In the genomic region with DNA sequence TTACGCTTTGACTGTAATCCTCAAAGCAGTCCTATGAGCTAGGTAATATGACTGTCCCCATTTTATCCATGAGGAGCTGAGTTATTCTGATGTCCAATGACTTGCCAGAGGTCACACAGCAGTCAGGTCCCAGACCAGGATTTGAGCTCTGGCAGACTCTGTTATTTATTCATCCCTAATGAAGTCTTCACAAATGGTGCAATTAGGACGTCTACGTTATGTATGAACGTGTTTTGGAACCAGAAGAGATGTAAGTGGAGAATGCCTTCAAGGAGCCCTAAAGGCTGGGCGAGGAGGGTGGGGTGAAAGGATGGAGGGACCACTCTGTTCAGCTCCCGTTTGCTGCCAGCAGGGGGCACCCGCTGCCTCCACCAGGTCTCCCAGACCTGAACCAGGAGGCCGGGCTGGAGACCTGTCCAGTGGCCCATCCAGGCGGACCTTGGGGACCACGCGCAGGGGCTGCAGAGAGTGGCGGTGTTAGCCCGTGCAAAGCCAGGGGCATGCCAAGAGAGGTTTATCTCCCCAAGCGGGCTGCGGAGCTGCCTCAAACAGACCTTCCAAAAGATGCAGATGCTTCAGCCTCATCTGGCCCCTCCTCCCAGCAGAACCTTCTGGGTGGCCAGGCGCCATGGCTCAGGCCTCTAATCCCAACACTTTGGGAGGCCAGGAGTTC, we compare ENCODE assay signal across 8 cellular contexts. TPM values are rescaled to one million over a fixed set of nuclear protein-coding genes. Genes with fewer than 3 reads are reported as not detected.
DNase-seq lines count a peak whose midpoint lies in the region; ATAC-seq and TF ChIP-seq lines count a peak whose summit lies in the region.

No MANE protein-coding gene starts in this region.

- no peaks in the 10 kb centered on the region for H3K4me1 ChIP-seq in vagina

- no peaks in the 10 kb centered on the region for H3K27me3 ChIP-seq in vagina

- peak; percentile 80 for TF ChIP-seq RAD21 in Ishikawa (IDR thresholded peaks at IDR 0.05; ENCODE audit: low read depth)

- no peak for TF ChIP-seq EP300 in Ishikawa (IDR thresholded peaks at IDR 0.05; ENCODE audit: borderline replicate concordance)

- intact Hi-C loops in vagina (cut with DNase I) = no loop called here

- no peaks in the 10 kb centered on the region for H3K36me3 ChIP-seq in vagina

- H3K4me3 ChIP-seq in vagina = no peak overlapping the region

- DNase-seq in EH (ENCODE audit: low read depth) (peak; percentile 57), SK-N-DZ (ENCODE audit: low spot score) (peak; percentile 81), activated gamma-delta T cell (lab: John Stamatoyannopoulos, UW) (peak; percentile 33), glomerular visceral epithelial cell (ENCODE audit: extremely low spot score) (peak; percentile 73), pons (ENCODE audit: low spot score) (peak; percentile 41), vagina (ENCODE audit: extremely low spot score in 2 of 2) (no peak)

- no peak for ATAC-seq in HG02852 (IDR thresholded peaks at IDR 0.05; ENCODE audit: unreplicated experiment)

- H3K27ac ChIP-seq in vagina = no peak overlapping the region

- no peak for TF ChIP-seq POLR2A in vagina (IDR thresholded peaks at IDR 0.05)

- peak; percentile 44 to 65 (median 62) for TF ChIP-seq CTCF in vagina (IDR thresholded peaks at IDR 0.05)

- no peaks in the 10 kb centered on the region for H3K9me3 ChIP-seq in vagina

TF ChIP-seq in Ishikawa, 13 proteins besides CTCF, POLR2A, EP300 and RAD21:
- TF ChIP-seq, protein P1, sequence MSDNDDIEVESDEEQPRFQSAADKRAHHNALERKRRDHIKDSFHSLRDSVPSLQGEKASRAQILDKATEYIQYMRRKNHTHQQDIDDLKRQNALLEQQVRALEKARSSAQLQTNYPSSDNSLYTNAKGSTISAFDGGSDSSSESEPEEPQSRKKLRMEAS (IDR thresholded peaks at IDR 0.05) = no peak
- no peak for TF ChIP-seq TAF1 (IDR thresholded peaks at IDR 0.05; ENCODE audit: low read depth)
- TF ChIP-seq TEAD4 (IDR thresholded peaks at IDR 0.05) = no peak
- TF ChIP-seq, protein P2, sequence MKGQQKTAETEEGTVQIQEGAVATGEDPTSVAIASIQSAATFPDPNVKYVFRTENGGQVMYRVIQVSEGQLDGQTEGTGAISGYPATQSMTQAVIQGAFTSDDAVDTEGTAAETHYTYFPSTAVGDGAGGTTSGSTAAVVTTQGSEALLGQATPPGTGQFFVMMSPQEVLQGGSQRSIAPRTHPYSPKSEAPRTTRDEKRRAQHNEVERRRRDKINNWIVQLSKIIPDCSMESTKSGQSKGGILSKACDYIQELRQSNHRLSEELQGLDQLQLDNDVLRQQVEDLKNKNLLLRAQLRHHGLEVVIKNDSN (IDR thresholded peaks at IDR 0.05) = no peak
- peak; percentile 59; the same call in 1 of the 2 replicates for TF ChIP-seq ZBTB7A (IDR thresholded peaks at IDR 0.05; ENCODE audit: low read depth)
- no peak for TF ChIP-seq FOXM1 (IDR thresholded peaks at IDR 0.05; ENCODE audit: borderline replicate concordance, low read depth)
- TF ChIP-seq YY1 (IDR thresholded peaks at IDR 0.05; ENCODE audit: low read depth) = no peak
- no peak for TF ChIP-seq NFIC (IDR thresholded peaks at IDR 0.05)
TF ChIP-seq in Ishikawa: peak in this region for 1.

RNA-seq across cellular contexts. Expression of a gene that starts 15.2 kb away (rescaled TPM):
- 14.4 and 15.1 TPM in 2 replicates for polyA plus RNA-seq in SK-N-DZ (2014; cell fraction: cytosol; rRNA removed)
- polyA plus RNA-seq in SK-N-DZ (2014; cell fraction: nucleus; rRNA removed) = 33.7 and 53.1 TPM in 2 replicates
- 24.1 TPM for total RNA-seq in vagina

RNA-seq across cellular contexts. Expression of a gene that starts 21.5 kb away (rescaled TPM):
- polyA plus RNA-seq in SK-N-DZ (2014; cell fraction: cytosol; rRNA removed) = 0.26 TPM in 1 of 2 replicates, not detected in the other
- polyA plus RNA-seq in SK-N-DZ (2014; cell fraction: nucleus; rRNA removed) = not detected in 2 replicates
- 1.7 TPM for total RNA-seq in vagina

RNA-seq across cellular contexts. Expression of a gene that starts 41.8 kb away (rescaled TPM):
- polyA plus RNA-seq in SK-N-DZ (2014; cell fraction: cytosol; rRNA removed) = 0.52 and 0.55 TPM in 2 replicates
- polyA plus RNA-seq in SK-N-DZ (2014; cell fraction: nucleus; rRNA removed) = 4.7 and 9.5 TPM in 2 replicates
- not detected for total RNA-seq in vagina

RNA-seq across cellular contexts. Expression of a gene that starts 52.8 kb away (rescaled TPM):
- polyA plus RNA-seq in SK-N-DZ (2014; cell fraction: cytosol; rRNA removed) = 13.0 and 13.5 TPM in 2 replicates
- 13.2 and 33.7 TPM in 2 replicates for polyA plus RNA-seq in SK-N-DZ (2014; cell fraction: nucleus; rRNA removed)
- total RNA-seq in vagina = 36.6 TPM

Comparison
In these comparisons a context has a peak if more than half of its experiments do, and no peak if none do; other contexts are left out.
1. DNase-seq: peak in EH (single experiment), SK-N-DZ (single experiment), activated gamma-delta T cell (single experiment), glomerular visceral epithelial cell (single experiment) and pons (single experiment); none in vagina (0 of 2).